ENCODE assay signal across 18 cellular contexts in the genomic region with DNA sequence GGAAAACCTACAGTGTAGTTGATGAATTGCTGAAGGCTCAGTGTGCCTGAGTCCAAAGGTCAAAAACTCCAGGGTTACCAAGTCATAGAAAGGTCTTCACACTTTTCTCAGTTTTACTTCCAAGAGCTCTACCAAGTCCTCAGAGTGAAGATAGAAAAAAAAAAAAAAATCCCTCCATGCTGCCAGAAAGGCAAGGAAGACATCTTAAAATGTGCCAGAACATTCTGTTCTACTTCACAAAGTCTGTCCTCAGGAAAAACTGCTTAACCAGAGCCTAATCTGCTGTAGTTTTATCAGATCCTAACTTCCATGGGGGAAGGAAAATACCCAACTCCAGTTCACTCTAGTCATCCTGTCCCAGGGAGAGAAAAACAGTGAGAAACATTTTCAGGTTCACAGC.
"Had no signal": no experiment of that assay in that cellular context is flagged by ENCODE, and none has a peak within 500 bp of the region (broad histone marks: within the 10 kb centered on the region; RNA-seq: fewer than 3 reads in every experiment).

No MANE protein-coding gene starts in this region.

- H3K9me3 ChIP-seq: ovary, upper lobe of right lung had no signal

- DNase-seq: activated CD4-positive, alpha-beta memory T cell treated with anti-CD3 and anti-CD28 coated beads for 36 hours; activated CD4-positive, alpha-beta T cell treated with anti-CD3 and anti-CD28 coated beads for 36 hours; activated naive CD4-positive, alpha-beta T cell treated with anti-CD3 and anti-CD28 coated beads, Interleukin-2, amount 50 U/mL, for 16 hours; activated T-cell treated with anti-CD3 and anti-CD28 coated beads, Interleukin-2, amount 50 U/mL, for 24 hours; amniotic stem cell; effector memory CD4-positive, alpha-beta T cell; islet precursor cell; naive B cell; ovary; SHP77 treated with DMSO at 0.1 percent for 48 hours; stimulated activated CD4-positive, alpha-beta T cell treated with anti-CD3 and anti-CD28 coated beads, Interleukin-4, amount 100 ng/mL, for 4 hours; stimulated activated CD8-positive, alpha-beta memory T cell treated with anti-CD3 and anti-CD28 coated beads, Interleukin-4, amount 100 ng/mL, for 48 hours; stimulated activated naive CD8-positive, alpha-beta T cell treated with anti-CD3 and anti-CD28 coated beads, Interleukin-15, Interleukin-2, amounts not matched to agents 100 U/mL and 50 U/mL, for 24 hours; upper lobe of right lung; WERI-Rb-1 had no signal

- H3K4me2 ChIP-seq: neural progenitor cell had no signal

- H2AFZ ChIP-seq: neural progenitor cell had no signal

- ATAC-seq: activated CD4-positive, alpha-beta T cell treated with anti-CD3 and anti-CD28 coated beads for 36 hours; stimulated activated naive CD8-positive, alpha-beta T cell treated with anti-CD3 and anti-CD28 coated beads, Interleukin-15, Interleukin-2, amounts not matched to agents 100 U/mL and 50 U/mL, for 24 hours; upper lobe of right lung had no signal

- FAIRE-seq: frontal cortex had no signal

- H3K27me3 ChIP-seq: neural progenitor cell, ovary, upper lobe of right lung had no signal

- H3K36me3 ChIP-seq: neural progenitor cell, ovary, upper lobe of right lung, WERI-Rb-1 had no signal

- H3K9ac ChIP-seq: neural progenitor cell had no signal

- H3K27ac ChIP-seq: neural progenitor cell, ovary, skin epidermis, upper lobe of right lung, WERI-Rb-1 had no signal

- H3K4me1 ChIP-seq: neural progenitor cell, upper lobe of right lung had no signal

- H3K4me3 ChIP-seq: neural progenitor cell, ovary, skin epidermis, upper lobe of right lung had no signal
